ENCODE assay signal across 16 cellular contexts in the genomic region with DNA sequence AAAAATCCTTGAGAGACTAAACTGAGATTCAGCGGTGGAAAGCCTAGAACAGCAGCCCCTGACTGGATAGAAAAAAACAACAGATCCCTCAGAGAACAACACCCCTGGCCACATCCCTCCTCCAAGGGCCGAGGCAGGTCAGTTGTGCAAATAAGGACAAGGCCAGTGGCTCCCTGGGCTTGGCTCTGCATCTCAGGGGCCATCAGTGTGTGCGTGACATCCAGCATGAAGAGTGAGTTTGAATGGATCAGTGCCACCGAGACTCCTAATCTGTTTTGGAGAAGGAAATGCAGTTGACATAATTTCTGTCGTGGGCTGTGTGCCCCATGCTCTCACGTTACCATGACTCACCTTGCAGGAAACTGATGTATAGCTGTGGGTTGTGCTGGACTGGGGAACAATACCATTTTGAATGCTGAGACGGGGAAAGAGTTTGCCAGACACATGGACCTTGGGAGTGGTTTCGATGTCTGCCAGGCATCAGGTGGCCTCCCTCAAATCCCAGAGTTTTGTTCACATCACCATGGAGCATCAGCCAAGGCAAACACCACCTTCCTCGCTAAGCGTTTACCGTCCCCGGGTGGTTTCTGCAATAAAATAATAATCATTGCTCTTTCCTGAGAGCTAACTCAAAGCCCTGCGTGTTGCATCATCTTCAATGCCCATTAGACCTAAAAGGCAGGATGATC.
DNase-seq lines count a peak whose midpoint lies in the region; ATAC-seq and TF ChIP-seq lines count a peak whose summit lies in the region.
"Had no signal": no experiment of that assay in that cellular context is flagged by ENCODE, and none has a peak within 500 bp of the region (broad histone marks: within the 10 kb centered on the region; RNA-seq: fewer than 3 reads in every experiment).

No MANE protein-coding gene starts in this region.

- DNase-seq in left cardiac atrium (peak; percentile 26), cardiac septum (ENCODE audit: low spot score) (no peak), PC-3 (peak; percentile 100), fibroblast of villous mesenchyme (ENCODE audit: low read depth) (peak; percentile 10), aorta (peak in 1 of 2 donors; percentile 63), foreskin melanocyte (no peak), cerebellum (ENCODE audit: low spot score) (no peak)
- no peak for DNase-seq in NK-92 treated with Interleukin-12 subunit alpha and Interleukin-12 subunit beta, amount 100 ng/mL, for 24 hours (lab: John Stamatoyannopoulos, UW)
- DNase-seq: DMS 273 treated with DMSO at 0.1 percent for 48 hours; foreskin fibroblast; Karpas-422; NCI-H526; retina; stimulated activated CD4-positive, alpha-beta T cell treated with anti-CD3 and anti-CD28 coated beads, Interleukin-4, amount 100 ng/mL, for 1 hour; stimulated activated naive CD4-positive, alpha-beta T cell had no signal

- no peaks in the 10 kb centered on the region for H4K20me1 ChIP-seq in PC-3 (ENCODE audit: low read length)

- POLR2A ChIA-PET in PC-3 (lab: Charles Lee; ENCODE audit: unreplicated experiment) = interaction anchor here (0.5 to 0.7 kb wide), 4 partner anchors 101 to 1437 kb away, joined by 3 to 4 read pairs (median 4); no protein-coding TSS in a partner anchor

- H3K9me3 ChIP-seq in PC-3 (ENCODE audit: low read length) (no peaks in the 10 kb centered on the region), aorta (ENCODE audit: control insufficient read depth, low read length) (no peaks in the 10 kb centered on the region)

- H3K9me2 ChIP-seq in PC-3 (replicated peaks; ENCODE audit: low read length) = no peaks in the 10 kb centered on the region

- 26 to 29% methylated on average over 13 of the region's 13 CpGs for WGBS in aorta, 2 donors

- peaks cover 13% of the 10 kb centered on the region for H3F3A ChIP-seq in PC-3 (ENCODE audit: low read length, unreplicated experiment)

- TF ChIP-seq CTCF in PC-3 (conservative IDR thresholded peaks at IDR 0.05; ENCODE audit: low read depth, low read length) (no peak), fibroblast of villous mesenchyme (IDR thresholded peaks at IDR 0.05; ENCODE audit: insufficient read depth, low read depth, low read length) (no peak)

- CTCF ChIA-PET in PC-3 (lab: Charles Lee) = interaction anchor here (0.6 to 1.0 kb wide), 2 partner anchors 15 to 984 kb away, joined by 3 to 4 read pairs; no protein-coding TSS in a partner anchor

- H2AFZ ChIP-seq in PC-3 (ENCODE audit: low read length) = peak overlapping the region; percentile 47

- peak overlapping the region; percentile 80 for H3K27ac ChIP-seq in PC-3 (ENCODE audit: low read length)
- H3K27ac ChIP-seq in aorta (ENCODE audit: low read depth in 1 of 2, low read length in 2 of 2) = no peak overlapping the region

- intact Hi-C loops in left cardiac atrium (cut with DNase I) (no loop called here), cardiac septum (cut with DNase I) (no loop called here), PC-3 (cut with micrococcal nuclease) (loop anchor here (1.0 to 5.0 kb wide), 11 partner anchors 12 to 930 kb away; partner anchors contain the start of gene FZD8), aorta (cut with DNase I) (loop anchor here in 1 of 2 donors (5.0 kb wide), 1 partner anchor 322 kb away; no protein-coding TSS in a partner anchor)

- H3K36me3 ChIP-seq in PC-3 (ENCODE audit: low read depth, low read length) = no peaks in the 10 kb centered on the region
- H3K36me3 ChIP-seq in aorta (ENCODE audit: control insufficient read depth in 1 of 2, insufficient read depth in 2 of 2, low read length in 1 of 2) = no peaks in the 10 kb centered on the region

- H3K27me3 ChIP-seq in PC-3 (ENCODE audit: low read length) (no peaks in the 10 kb centered on the region), aorta (ENCODE audit: control insufficient read depth in 1 of 2, insufficient read depth in 2 of 2, low read length in 1 of 2) (no peaks in the 10 kb centered on the region)

- H3K4me1 ChIP-seq in PC-3 (ENCODE audit: insufficient read depth, low read length) (peaks cover 46% of the 10 kb centered on the region), aorta (ENCODE audit: control insufficient read depth in 1 of 2, insufficient read depth in 2 of 2, low read length in 2 of 2) (no peaks in the 10 kb centered on the region)

- peak overlapping the region; percentile 48 for H3K4me2 ChIP-seq in PC-3 (ENCODE audit: low read length)

- H3K4me3 ChIP-seq in PC-3 (ENCODE audit: low read length) (peak overlapping the region; percentile 12), fibroblast of villous mesenchyme (ENCODE audit: low read depth, low read length) (no peak overlapping the region), aorta (ENCODE audit: low read length in 2 of 2) (no peak overlapping the region)
- H3K4me3 ChIP-seq: GM12878 had no signal

- peak in 1 of 2 donors; percentile 36 for ATAC-seq in left cardiac atrium
- ATAC-seq in PC-3 = peak; percentile 94
- ATAC-seq in aorta (ENCODE audit: low FRiP score) = peak; percentile 38
- ATAC-seq: GM12878 had no signal

- H3K9ac ChIP-seq in PC-3 (ENCODE audit: low read length) = peak overlapping the region; percentile 60

- no peaks in the 10 kb centered on the region for H3K79me2 ChIP-seq in PC-3 (ENCODE audit: low read length)

- BruUV-seq in PC-3 (replicated peaks; lab: Mats Ljungman, UMichigan) = no TSS peak

Comparison
In these comparisons a context has a peak if more than half of its experiments do, and no peak if none do; other contexts are left out.
1. DNase-seq: peak in left cardiac atrium (single experiment), PC-3 (single experiment) and fibroblast of villous mesenchyme (single experiment); none in cardiac septum (single experiment), NK-92 treated with Interleukin-12 subunit alpha and Interleukin-12 subunit beta, amount 100 ng/mL, for 24 hours (single experiment), foreskin melanocyte (single experiment) and cerebellum (single experiment).